In genomic region chr16:62077998-62078397, GRCh38 we compare ENCODE assay signal across 1 cellular context.
TF ChIP-seq lines count a peak whose summit lies in the region.

No MANE protein-coding gene starts in this region.

TF ChIP-seq in GM23338, 12 proteins besides CTCF, POLR2A, EP300 and RAD21 (continued from another document):
- TF ChIP-seq ZNF462 (CRISPR knock-in tag; IDR thresholded peaks at IDR 0.05) (no peak), CREB1 (CRISPR knock-in tag; IDR thresholded peaks at IDR 0.05; ENCODE audit: low read depth) (no peak), POLR2AphosphoS5 (IDR thresholded peaks at IDR 0.05; ENCODE audit: low read depth) (no peak)
